ENCODE assay signal across 2 cellular contexts in genomic region chr7:92427193-92427592, GRCh38.
TF ChIP-seq lines count a peak whose summit lies in the region.

No MANE protein-coding gene starts in this region.

TF ChIP-seq in GM23338, 12 proteins besides CTCF, POLR2A, EP300 and RAD21:
- no peak for TF ChIP-seq STAT1 (IDR thresholded peaks at IDR 0.05; ENCODE audit: unreplicated experiment)
- TF ChIP-seq REST (IDR thresholded peaks at IDR 0.05; ENCODE audit: unreplicated experiment), result no peak
- TF ChIP-seq EZH2phosphoT487 (IDR thresholded peaks at IDR 0.05; ENCODE audit: unreplicated experiment), result no peak
- no peak for TF ChIP-seq ZNF331 (CRISPR knock-in tag; IDR thresholded peaks at IDR 0.05; ENCODE audit: low read depth)
- no peak for TF ChIP-seq EZH2 (IDR thresholded peaks at IDR 0.05; ENCODE audit: low read depth, unreplicated experiment)
- no peak for TF ChIP-seq JUNB (IDR thresholded peaks at IDR 0.05; ENCODE audit: unreplicated experiment)
- TF ChIP-seq ETS1 (IDR thresholded peaks at IDR 0.05), result no peak
- no peak for TF ChIP-seq NANOG (IDR thresholded peaks at IDR 0.05; ENCODE audit: borderline replicate concordance)
- no peak for TF ChIP-seq ZNF462 (CRISPR knock-in tag; IDR thresholded peaks at IDR 0.05)
- no peak for TF ChIP-seq POLR2AphosphoS5 (IDR thresholded peaks at IDR 0.05; ENCODE audit: low read depth)
- no peak for TF ChIP-seq CREB1 (CRISPR knock-in tag; IDR thresholded peaks at IDR 0.05; ENCODE audit: low read depth)
- TF ChIP-seq ZNF114 (CRISPR knock-in tag; IDR thresholded peaks at IDR 0.05), result no peak

TF ChIP-seq in H1, 55 proteins besides CTCF, POLR2A, EP300 and RAD21:
- TF ChIP-seq ASH2L (IDR thresholded peaks at IDR 0.05; ENCODE audit: low read length) (no peak), SP2 (IDR thresholded peaks at IDR 0.05; ENCODE audit: low read length) (no peak), E2F6 (IDR thresholded peaks at IDR 0.05) (no peak), CBX8 (IDR thresholded peaks at IDR 0.05; ENCODE audit: borderline replicate concordance, low read depth, low read length) (no peak), CEBPB (IDR thresholded peaks at IDR 0.05; ENCODE audit: low read depth, low read length) (no peak), TEAD4 (IDR thresholded peaks at IDR 0.05; ENCODE audit: low read depth, low read length) (no peak), BRCA1 (IDR thresholded peaks at IDR 0.05; ENCODE audit: low read depth, low read length) (no peak), SIRT6 (IDR thresholded peaks at IDR 0.05; ENCODE audit: low read length) (no peak), SUZ12 (IDR thresholded peaks at IDR 0.05; ENCODE audit: low read length) (no peak), RXRA (IDR thresholded peaks at IDR 0.05; ENCODE audit: insufficient read depth, low read depth, low read length) (no peak), CREB1 (IDR thresholded peaks at IDR 0.05) (no peak), CHD2 (IDR thresholded peaks at IDR 0.05; ENCODE audit: low read length) (no peak), HDAC2 (IDR thresholded peaks at IDR 0.05; ENCODE audit: borderline replicate concordance in 1 of 2, low read depth in 2 of 2, low read length in 2 of 2) (no peak), NRF1 (IDR thresholded peaks at IDR 0.05; ENCODE audit: low read depth, low read length) (no peak), TCF12 (IDR thresholded peaks at IDR 0.05; ENCODE audit: low read depth, low read length) (no peak), RNF2 (IDR thresholded peaks at IDR 0.05; ENCODE audit: borderline replicate concordance, low read depth, low read length, missing control alignments, poor library complexity, severe bottlenecking) (no peak), KDM5A (IDR thresholded peaks at IDR 0.05; ENCODE audit: low read length) (no peak), USF2 (IDR thresholded peaks at IDR 0.05; ENCODE audit: low read length) (no peak)
